14 cellular contexts compared by ENCODE assay signal in genomic region chr1:193222079-193222615, GRCh38. TPM values are rescaled to one million over a fixed set of nuclear protein-coding genes. Genes with fewer than 3 reads are reported as not detected.
A peak's percentile ranks its signal among the peaks of the same experiment; 100 is the strongest.
DNase-seq lines count a peak whose midpoint lies in the region; ATAC-seq, FAIRE-seq and TF ChIP-seq lines count a peak whose summit lies in the region.
"Had no signal": no experiment of that assay in that cellular context is flagged by ENCODE, and none has a peak within 500 bp of the region (broad histone marks: within the 10 kb centered on the region; RNA-seq: fewer than 3 reads in every experiment).

No MANE protein-coding gene starts in this region.

- H3K4me3 ChIP-seq in heart right ventricle = no peak overlapping the region
- H3K4me3 ChIP-seq in SJCRH30 = no peak overlapping the region
- no peak overlapping the region for H3K4me3 ChIP-seq in fibroblast of pulmonary artery (replicated peaks; ENCODE audit: low read depth, low read length)

- H3K27ac ChIP-seq in heart right ventricle (peak overlapping the region in 5 of 10 donors; percentile 18 to 50 (median 43)), SJCRH30 (peak overlapping the region; percentile 54)

- TF ChIP-seq CTCF in heart right ventricle (IDR thresholded peaks at IDR 0.05) (no peak), fibroblast of pulmonary artery (IDR thresholded peaks at IDR 0.05; ENCODE audit: low read length, missing control alignments) (no peak), progenitor cell of endocrine pancreas (IDR thresholded peaks at IDR 0.05; ENCODE audit: unreplicated experiment) (no peak)

- DNase-seq in heart right ventricle (no peak), cardiac septum (ENCODE audit: low spot score) (no peak), SJCRH30 (peak in 1 of 2 experiments; percentile 14), fibroblast of pulmonary artery (ENCODE audit: low read depth) (peak; percentile 21), progenitor cell of endocrine pancreas (ENCODE audit: low spot score, unreplicated experiment) (no peak), NCI-H187 (lab: John Stamatoyannopoulos, UW) (no peak), frontal cortex (ENCODE audit: low spot score in 2 of 2) (no peak)
- DNase-seq: CD4-positive, alpha-beta memory T cell; DMS79; GOT3; KG1; NCI-H1436 treated with DMSO at 0.1 percent for 48 hours; NCI-H524 had no signal

- H3K4me1 ChIP-seq in heart right ventricle = peaks cover 0 to 21% (median 8%) of the 10 kb centered on the region in 9 donors
- H3K4me1 ChIP-seq in SJCRH30 = peaks cover 8% of the 10 kb centered on the region

- H3K36me3 Mint-ChIP-seq in progenitor cell of endocrine pancreas (ENCODE audit: insufficient read depth) = peaks cover 40% of the 10 kb centered on the region

- intact Hi-C loops in heart right ventricle (cut with DNase I) = no loop called here
- intact Hi-C loops in cardiac septum (cut with DNase I) = no loop called here

- no peak overlapping the region for H3K4me3 Mint-ChIP-seq in progenitor cell of endocrine pancreas (ENCODE audit: low read depth)
- H3K4me3 Mint-ChIP-seq: CD4-positive, alpha-beta memory T cell had no signal

- H3K9me3 Mint-ChIP-seq in progenitor cell of endocrine pancreas (ENCODE audit: low read depth) = peaks cover 11% of the 10 kb centered on the region
- H3K9me3 Mint-ChIP-seq: CD4-positive, alpha-beta memory T cell had no signal

- ATAC-seq in heart right ventricle (peak in 6 of 8 donors; percentile 35 to 63 (median 50)), GM21515 (IDR thresholded peaks at IDR 0.05; ENCODE audit: unreplicated experiment) (no peak)

- H3K9me3 ChIP-seq in heart right ventricle (no peaks in the 10 kb centered on the region), SJCRH30 (replicated peaks) (no peaks in the 10 kb centered on the region)

- no peak for FAIRE-seq in frontal cortex (lab: Jason Lieb, UNC)

- H3K27ac Mint-ChIP-seq in progenitor cell of endocrine pancreas = peak overlapping the region; percentile 39
- H3K27ac Mint-ChIP-seq: CD4-positive, alpha-beta memory T cell had no signal

- no peaks in the 10 kb centered on the region for H3K27me3 Mint-ChIP-seq in progenitor cell of endocrine pancreas
- H3K27me3 Mint-ChIP-seq: CD4-positive, alpha-beta memory T cell had no signal

- peaks cover 2% of the 10 kb centered on the region for H3K4me1 Mint-ChIP-seq in progenitor cell of endocrine pancreas (ENCODE audit: low read depth)

- WGBS in heart right ventricle, 2 donors = 49 to 56% methylated on average over 8 of the region's 8 CpGs

- H3K36me3 ChIP-seq in heart right ventricle (peaks cover 0 to 29% (median 4%) of the 10 kb centered on the region in 9 donors), SJCRH30 (no peaks in the 10 kb centered on the region; the same call in 1 of the 2 replicates)

- no peaks in the 10 kb centered on the region for H3K27me3 ChIP-seq in heart right ventricle
- no peaks in the 10 kb centered on the region for H3K27me3 ChIP-seq in SJCRH30

RNA-seq across cellular contexts. Expression of gene B3GALT2, which starts 35.7 kb away (rescaled TPM):
- total RNA-seq in heart right ventricle (100 to 1,000 TPM in 1 of 10 donors, 10 to 100 TPM in 9; 19.0 to 102 (median 51.8) TPM), cardiac septum (30.3 TPM), progenitor cell of endocrine pancreas (0.44 and 0.79 TPM in 2 replicates), frontal cortex (148 TPM)
- polyA plus RNA-seq in heart right ventricle = 10 to 100 TPM; 20.0 to 24.7 TPM
- total RNA-seq in SJCRH30 (2014; rRNA removed; shearing (Covaris generic)) = 0.81 and 1.5 TPM in 2 replicates
